ENCODE assay signal across 1 cellular context in the genomic region with DNA sequence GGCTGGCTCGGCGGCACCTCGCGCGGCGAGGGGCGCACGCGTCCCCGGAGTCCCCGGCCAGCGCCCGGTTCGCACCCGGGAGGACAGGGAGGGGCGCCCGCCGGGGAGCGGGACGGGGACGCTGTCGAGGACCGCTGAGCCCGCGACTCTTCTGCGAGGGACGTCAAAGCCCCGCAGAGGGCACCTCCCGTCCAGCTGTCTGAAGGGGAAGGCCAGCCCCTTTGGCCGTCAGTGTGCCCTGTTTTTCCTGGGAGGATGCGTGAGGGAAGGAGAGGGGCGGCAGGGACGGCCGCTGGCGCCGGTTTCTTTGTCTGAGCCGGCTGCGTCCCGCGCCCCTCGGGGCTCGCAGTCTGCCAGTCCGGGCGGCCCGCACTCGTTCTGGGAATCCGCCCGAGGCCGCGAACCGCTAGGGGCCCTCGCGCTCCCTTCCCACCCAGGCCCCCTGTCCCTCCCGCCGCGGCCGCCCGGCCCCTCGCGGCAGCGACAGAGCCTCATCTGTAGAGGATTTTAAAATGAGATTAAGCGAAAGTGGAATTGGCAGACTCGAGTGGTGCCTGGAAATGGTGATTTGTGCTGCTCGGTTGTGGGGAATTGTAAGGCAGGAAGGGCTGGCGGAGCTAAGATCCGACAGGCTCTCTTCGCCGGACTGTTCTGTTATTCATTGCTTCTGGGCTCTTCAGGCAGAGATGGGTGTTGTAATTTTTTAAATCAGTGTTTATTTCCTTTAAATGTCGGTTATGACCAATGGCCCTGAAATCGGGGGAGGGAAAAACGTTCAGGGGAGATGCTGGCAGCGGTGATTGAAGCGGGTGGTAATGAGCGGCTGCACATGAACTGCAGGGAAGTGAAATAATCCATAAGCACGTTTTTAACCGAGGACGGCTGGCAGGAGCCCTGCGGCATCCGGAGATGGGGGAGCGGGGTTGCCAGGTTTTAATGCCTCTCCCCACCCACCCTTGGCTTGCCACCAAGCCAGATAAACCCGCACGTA.
A peak's percentile ranks its signal among the peaks of the same experiment; 100 is the strongest.
TF ChIP-seq lines count a peak whose summit lies in the region.

No MANE protein-coding gene starts in this region.

TF ChIP-seq in HEK293, 187 proteins besides CTCF, POLR2A, EP300 and RAD21 (continued from another document and continues in another):
- TF ChIP-seq, protein P1, sequence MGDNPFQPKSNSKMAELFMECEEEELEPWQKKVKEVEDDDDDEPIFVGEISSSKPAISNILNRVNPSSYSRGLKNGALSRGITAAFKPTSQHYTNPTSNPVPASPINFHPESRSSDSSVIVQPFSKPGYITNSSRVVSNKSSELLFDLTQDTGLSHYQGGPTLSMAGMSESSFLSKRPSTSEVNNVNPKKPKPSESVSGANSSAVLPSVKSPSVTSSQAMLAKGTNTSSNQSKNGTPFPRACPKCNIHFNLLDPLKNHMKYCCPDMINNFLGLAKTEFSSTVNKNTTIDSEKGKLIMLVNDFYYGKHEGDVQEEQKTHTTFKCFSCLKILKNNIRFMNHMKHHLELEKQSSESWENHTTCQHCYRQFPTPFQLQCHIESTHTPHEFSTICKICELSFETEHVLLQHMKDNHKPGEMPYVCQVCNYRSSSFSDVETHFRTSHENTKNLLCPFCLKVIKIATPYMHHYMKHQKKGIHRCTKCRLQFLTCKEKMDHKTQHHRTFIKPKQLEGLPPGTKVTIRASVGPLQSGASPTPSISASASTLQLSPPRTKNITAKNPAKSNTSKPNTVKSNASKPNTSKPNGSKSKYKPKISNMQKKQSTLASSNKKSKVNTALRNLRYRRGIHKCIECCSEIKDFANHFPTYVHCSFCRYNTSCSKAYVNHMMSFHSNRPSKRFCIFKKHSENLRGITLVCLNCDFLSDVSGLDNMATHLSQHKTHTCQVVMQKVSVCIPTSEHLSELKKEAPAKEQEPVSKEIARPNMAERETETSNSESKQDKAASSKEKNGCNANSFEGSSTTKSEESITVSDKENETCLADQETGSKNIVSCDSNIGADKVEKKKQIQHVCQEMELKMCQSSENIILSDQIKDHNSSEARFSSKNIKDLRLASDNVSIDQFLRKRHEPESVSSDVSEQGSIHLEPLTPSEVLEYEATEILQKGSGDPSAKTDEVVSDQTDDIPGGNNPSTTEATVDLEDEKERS (tag by site-specific recombination; IDR thresholded peaks at IDR 0.05), result no peak
- no peak for TF ChIP-seq ZNF311 (tag by site-specific recombination; IDR thresholded peaks at IDR 0.05; ENCODE audit: borderline replicate concordance)
- TF ChIP-seq, protein P2, sequence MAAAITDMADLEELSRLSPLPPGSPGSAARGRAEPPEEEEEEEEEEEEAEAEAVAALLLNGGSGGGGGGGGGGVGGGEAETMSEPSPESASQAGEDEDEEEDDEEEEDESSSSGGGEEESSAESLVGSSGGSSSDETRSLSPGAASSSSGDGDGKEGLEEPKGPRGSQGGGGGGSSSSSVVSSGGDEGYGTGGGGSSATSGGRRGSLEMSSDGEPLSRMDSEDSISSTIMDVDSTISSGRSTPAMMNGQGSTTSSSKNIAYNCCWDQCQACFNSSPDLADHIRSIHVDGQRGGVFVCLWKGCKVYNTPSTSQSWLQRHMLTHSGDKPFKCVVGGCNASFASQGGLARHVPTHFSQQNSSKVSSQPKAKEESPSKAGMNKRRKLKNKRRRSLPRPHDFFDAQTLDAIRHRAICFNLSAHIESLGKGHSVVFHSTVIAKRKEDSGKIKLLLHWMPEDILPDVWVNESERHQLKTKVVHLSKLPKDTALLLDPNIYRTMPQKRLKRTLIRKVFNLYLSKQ (tag by site-specific recombination; IDR thresholded peaks at IDR 0.05; ENCODE audit: borderline replicate concordance), result no peak
- TF ChIP-seq KLF10 (tag by site-specific recombination; IDR thresholded peaks at IDR 0.05), result no peak
- TF ChIP-seq, protein P3, sequence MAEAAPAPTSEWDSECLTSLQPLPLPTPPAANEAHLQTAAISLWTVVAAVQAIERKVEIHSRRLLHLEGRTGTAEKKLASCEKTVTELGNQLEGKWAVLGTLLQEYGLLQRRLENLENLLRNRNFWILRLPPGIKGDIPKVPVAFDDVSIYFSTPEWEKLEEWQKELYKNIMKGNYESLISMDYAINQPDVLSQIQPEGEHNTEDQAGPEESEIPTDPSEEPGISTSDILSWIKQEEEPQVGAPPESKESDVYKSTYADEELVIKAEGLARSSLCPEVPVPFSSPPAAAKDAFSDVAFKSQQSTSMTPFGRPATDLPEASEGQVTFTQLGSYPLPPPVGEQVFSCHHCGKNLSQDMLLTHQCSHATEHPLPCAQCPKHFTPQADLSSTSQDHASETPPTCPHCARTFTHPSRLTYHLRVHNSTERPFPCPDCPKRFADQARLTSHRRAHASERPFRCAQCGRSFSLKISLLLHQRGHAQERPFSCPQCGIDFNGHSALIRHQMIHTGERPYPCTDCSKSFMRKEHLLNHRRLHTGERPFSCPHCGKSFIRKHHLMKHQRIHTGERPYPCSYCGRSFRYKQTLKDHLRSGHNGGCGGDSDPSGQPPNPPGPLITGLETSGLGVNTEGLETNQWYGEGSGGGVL (tag by site-specific recombination; IDR thresholded peaks at IDR 0.05), result peak; percentile 42; the same call in 1 of the 2 replicates
- TF ChIP-seq ZNF830 (tag by site-specific recombination; IDR thresholded peaks at IDR 0.05; ENCODE audit: low read depth), result no peak
- no peak for TF ChIP-seq TRIM28 (IDR thresholded peaks at IDR 0.05; ENCODE audit: borderline replicate concordance, low read length)
- peak; percentile 17; the same call in 1 of the 2 replicates for TF ChIP-seq KLF1 (tag by site-specific recombination; IDR thresholded peaks at IDR 0.05)
- TF ChIP-seq, protein P4, sequence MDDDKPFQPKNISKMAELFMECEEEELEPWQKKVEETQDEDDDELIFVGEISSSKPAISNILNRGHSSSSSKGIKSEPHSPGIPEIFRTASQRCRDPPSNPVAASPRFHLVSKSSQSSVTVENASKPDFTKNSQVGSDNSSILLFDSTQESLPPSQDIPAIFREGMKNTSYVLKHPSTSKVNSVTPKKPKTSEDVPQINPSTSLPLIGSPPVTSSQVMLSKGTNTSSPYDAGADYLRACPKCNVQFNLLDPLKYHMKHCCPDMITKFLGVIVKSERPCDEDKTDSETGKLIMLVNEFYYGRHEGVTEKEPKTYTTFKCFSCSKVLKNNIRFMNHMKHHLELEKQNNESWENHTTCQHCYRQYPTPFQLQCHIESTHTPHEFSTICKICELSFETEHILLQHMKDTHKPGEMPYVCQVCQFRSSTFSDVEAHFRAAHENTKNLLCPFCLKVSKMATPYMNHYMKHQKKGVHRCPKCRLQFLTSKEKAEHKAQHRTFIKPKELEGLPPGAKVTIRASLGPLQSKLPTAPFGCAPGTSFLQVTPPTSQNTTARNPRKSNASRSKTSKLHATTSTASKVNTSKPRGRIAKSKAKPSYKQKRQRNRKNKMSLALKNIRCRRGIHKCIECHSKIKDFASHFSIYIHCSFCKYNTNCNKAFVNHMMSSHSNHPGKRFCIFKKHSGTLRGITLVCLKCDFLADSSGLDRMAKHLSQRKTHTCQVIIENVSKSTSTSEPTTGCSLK (tag by site-specific recombination; IDR thresholded peaks at IDR 0.05), result no peak
- TF ChIP-seq ZBTB48 (tag by site-specific recombination; IDR thresholded peaks at IDR 0.05), result peak; percentile 70
- peak; percentile 42 for TF ChIP-seq ZBTB17 (tag by site-specific recombination; IDR thresholded peaks at IDR 0.05)
- TF ChIP-seq YY2 (tag by site-specific recombination; IDR thresholded peaks at IDR 0.05), result no peak
- TF ChIP-seq ZNF501 (tag by site-specific recombination; IDR thresholded peaks at IDR 0.05), result no peak
- TF ChIP-seq ZNF157 (tag by site-specific recombination; IDR thresholded peaks at IDR 0.05), result no peak
- TF ChIP-seq ZNF571 (tag by site-specific recombination; IDR thresholded peaks at IDR 0.05), result no peak
- TF ChIP-seq, protein P5, sequence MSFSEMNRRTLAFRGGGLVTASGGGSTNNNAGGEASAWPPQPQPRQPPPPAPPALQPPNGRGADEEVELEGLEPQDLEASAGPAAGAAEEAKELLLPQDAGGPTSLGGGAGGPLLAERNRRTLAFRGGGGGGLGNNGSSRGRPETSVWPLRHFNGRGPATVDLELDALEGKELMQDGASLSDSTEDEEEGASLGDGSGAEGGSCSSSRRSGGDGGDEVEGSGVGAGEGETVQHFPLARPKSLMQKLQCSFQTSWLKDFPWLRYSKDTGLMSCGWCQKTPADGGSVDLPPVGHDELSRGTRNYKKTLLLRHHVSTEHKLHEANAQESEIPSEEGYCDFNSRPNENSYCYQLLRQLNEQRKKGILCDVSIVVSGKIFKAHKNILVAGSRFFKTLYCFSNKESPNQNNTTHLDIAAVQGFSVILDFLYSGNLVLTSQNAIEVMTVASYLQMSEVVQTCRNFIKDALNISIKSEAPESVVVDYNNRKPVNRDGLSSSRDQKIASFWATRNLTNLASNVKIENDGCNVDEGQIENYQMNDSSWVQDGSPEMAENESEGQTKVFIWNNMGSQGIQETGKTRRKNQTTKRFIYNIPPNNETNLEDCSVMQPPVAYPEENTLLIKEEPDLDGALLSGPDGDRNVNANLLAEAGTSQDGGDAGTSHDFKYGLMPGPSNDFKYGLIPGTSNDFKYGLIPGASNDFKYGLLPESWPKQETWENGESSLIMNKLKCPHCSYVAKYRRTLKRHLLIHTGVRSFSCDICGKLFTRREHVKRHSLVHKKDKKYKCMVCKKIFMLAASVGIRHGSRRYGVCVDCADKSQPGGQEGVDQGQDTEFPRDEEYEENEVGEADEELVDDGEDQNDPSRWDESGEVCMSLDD (tag by site-specific recombination; IDR thresholded peaks at IDR 0.05), result 0 out of 2 replicates have a peak, but pooled peaks have one; percentile 35
- no peak for TF ChIP-seq ZNF660 (tag by site-specific recombination; IDR thresholded peaks at IDR 0.05)
- TF ChIP-seq ZNF426 (tag by site-specific recombination; IDR thresholded peaks at IDR 0.05), result no peak
- no peak for TF ChIP-seq ZNF416 (tag by site-specific recombination; IDR thresholded peaks at IDR 0.05)
- TF ChIP-seq ZNF626 (tag by site-specific recombination; IDR thresholded peaks at IDR 0.05), result no peak
- TF ChIP-seq ZNF211 (tag by site-specific recombination; IDR thresholded peaks at IDR 0.05; ENCODE audit: low read depth), result no peak
- no peak for TF ChIP-seq SETDB1 (IDR thresholded peaks at IDR 0.05; ENCODE audit: insufficient read length, low read length)
- no peak for TF ChIP-seq ZNF664 (tag by site-specific recombination; IDR thresholded peaks at IDR 0.05)
- no peak for TF ChIP-seq ZNF302 (tag by site-specific recombination; IDR thresholded peaks at IDR 0.05; ENCODE audit: low read depth)
- TF ChIP-seq ZFP3 (tag by site-specific recombination; IDR thresholded peaks at IDR 0.05; ENCODE audit: low read depth), result no peak
- TF ChIP-seq, protein P6, sequence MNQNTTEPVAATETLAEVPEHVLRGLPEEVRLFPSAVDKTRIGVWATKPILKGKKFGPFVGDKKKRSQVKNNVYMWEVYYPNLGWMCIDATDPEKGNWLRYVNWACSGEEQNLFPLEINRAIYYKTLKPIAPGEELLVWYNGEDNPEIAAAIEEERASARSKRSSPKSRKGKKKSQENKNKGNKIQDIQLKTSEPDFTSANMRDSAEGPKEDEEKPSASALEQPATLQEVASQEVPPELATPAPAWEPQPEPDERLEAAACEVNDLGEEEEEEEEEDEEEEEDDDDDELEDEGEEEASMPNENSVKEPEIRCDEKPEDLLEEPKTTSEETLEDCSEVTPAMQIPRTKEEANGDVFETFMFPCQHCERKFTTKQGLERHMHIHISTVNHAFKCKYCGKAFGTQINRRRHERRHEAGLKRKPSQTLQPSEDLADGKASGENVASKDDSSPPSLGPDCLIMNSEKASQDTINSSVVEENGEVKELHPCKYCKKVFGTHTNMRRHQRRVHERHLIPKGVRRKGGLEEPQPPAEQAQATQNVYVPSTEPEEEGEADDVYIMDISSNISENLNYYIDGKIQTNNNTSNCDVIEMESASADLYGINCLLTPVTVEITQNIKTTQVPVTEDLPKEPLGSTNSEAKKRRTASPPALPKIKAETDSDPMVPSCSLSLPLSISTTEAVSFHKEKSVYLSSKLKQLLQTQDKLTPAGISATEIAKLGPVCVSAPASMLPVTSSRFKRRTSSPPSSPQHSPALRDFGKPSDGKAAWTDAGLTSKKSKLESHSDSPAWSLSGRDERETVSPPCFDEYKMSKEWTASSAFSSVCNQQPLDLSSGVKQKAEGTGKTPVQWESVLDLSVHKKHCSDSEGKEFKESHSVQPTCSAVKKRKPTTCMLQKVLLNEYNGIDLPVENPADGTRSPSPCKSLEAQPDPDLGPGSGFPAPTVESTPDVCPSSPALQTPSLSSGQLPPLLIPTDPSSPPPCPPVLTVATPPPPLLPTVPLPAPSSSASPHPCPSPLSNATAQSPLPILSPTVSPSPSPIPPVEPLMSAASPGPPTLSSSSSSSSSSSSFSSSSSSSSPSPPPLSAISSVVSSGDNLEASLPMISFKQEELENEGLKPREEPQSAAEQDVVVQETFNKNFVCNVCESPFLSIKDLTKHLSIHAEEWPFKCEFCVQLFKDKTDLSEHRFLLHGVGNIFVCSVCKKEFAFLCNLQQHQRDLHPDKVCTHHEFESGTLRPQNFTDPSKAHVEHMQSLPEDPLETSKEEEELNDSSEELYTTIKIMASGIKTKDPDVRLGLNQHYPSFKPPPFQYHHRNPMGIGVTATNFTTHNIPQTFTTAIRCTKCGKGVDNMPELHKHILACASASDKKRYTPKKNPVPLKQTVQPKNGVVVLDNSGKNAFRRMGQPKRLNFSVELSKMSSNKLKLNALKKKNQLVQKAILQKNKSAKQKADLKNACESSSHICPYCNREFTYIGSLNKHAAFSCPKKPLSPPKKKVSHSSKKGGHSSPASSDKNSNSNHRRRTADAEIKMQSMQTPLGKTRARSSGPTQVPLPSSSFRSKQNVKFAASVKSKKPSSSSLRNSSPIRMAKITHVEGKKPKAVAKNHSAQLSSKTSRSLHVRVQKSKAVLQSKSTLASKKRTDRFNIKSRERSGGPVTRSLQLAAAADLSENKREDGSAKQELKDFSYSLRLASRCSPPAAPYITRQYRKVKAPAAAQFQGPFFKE (tag by site-specific recombination; IDR thresholded peaks at IDR 0.05; ENCODE audit: borderline replicate concordance), result no peak
- TF ChIP-seq, protein P7, sequence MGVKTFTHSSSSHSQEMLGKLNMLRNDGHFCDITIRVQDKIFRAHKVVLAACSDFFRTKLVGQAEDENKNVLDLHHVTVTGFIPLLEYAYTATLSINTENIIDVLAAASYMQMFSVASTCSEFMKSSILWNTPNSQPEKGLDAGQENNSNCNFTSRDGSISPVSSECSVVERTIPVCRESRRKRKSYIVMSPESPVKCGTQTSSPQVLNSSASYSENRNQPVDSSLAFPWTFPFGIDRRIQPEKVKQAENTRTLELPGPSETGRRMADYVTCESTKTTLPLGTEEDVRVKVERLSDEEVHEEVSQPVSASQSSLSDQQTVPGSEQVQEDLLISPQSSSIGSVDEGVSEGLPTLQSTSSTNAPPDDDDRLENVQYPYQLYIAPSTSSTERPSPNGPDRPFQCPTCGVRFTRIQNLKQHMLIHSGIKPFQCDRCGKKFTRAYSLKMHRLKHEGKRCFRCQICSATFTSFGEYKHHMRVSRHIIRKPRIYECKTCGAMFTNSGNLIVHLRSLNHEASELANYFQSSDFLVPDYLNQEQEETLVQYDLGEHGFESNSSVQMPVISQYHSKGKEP (tag by site-specific recombination; IDR thresholded peaks at IDR 0.05), result no peak
- TF ChIP-seq, protein P8, sequence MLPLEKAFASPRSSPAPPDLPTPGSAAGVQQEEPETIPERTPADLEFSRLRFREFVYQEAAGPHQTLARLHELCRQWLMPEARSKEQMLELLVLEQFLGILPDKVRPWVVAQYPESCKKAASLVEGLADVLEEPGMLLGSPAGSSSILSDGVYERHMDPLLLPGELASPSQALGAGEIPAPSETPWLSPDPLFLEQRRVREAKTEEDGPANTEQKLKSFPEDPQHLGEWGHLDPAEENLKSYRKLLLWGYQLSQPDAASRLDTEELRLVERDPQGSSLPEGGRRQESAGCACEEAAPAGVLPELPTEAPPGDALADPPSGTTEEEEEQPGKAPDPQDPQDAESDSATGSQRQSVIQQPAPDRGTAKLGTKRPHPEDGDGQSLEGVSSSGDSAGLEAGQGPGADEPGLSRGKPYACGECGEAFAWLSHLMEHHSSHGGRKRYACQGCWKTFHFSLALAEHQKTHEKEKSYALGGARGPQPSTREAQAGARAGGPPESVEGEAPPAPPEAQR (tag by site-specific recombination; IDR thresholded peaks at IDR 0.05), result no peak
- TF ChIP-seq ZNF138 (tag by site-specific recombination; IDR thresholded peaks at IDR 0.05; ENCODE audit: borderline replicate concordance), result no peak
- no peak for TF ChIP-seq ZNF354C (tag by site-specific recombination; IDR thresholded peaks at IDR 0.05; ENCODE audit: borderline replicate concordance, low read depth)
